Comparison of ENCODE assay signal across 5 cellular contexts in genomic region chr19:35007427-35007826, GRCh38. TPM values are rescaled to one million over a fixed set of nuclear protein-coding genes. Genes with fewer than 3 reads are reported as not detected.
"Had no signal": no experiment of that assay in that cellular context is flagged by ENCODE, and none has a peak within 500 bp of the region (broad histone marks: within the 10 kb centered on the region; RNA-seq: fewer than 3 reads in every experiment).

No MANE protein-coding gene starts in this region.

RNA-seq across cellular contexts. Expression of gene HPN, which starts 34.1 kb away (rescaled TPM):
- total RNA-seq: natural killer cell, urinary bladder had no signal
- polyA plus RNA-seq: immature natural killer cell, keratinocyte, mammary epithelial cell had no signal
